13 cellular contexts compared by ENCODE assay signal in the genomic region with DNA sequence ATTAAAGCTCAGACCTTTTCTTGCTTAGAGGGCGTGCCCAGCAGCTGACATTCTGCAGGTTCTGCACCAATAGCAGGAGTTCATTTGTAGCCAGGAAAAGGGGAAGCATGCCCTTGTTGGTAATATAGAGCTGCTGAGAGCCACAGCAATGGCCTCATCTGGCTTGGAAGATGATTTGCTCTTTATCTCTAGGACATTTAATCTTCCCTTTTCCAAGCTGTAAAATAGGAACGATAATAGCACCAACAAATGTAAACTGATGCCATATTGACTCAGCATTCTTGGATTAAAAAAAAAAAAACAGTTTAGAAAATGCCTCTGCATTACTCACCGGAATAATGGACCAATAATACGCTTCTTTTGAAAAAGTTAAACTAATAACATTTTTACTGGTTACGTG.
DNase-seq lines count a peak whose midpoint lies in the region; ATAC-seq, FAIRE-seq and TF ChIP-seq lines count a peak whose summit lies in the region.
"Had no signal": no experiment of that assay in that cellular context is flagged by ENCODE, and none has a peak within 500 bp of the region (broad histone marks: within the 10 kb centered on the region; RNA-seq: fewer than 3 reads in every experiment).

No MANE protein-coding gene starts in this region.

- H3K9me3 ChIP-seq in astrocyte (ENCODE audit: insufficient read depth, low read depth, low read length), result no peaks in the 10 kb centered on the region
- H3K9me3 ChIP-seq in osteoblast (ENCODE audit: low read depth, low read length), result no peaks in the 10 kb centered on the region
- no peaks in the 10 kb centered on the region for H3K9me3 ChIP-seq in naive thymus-derived CD4-positive, alpha-beta T cell (ENCODE audit: control insufficient read depth in 2 of 3, low read length in 3 of 3)
- no peaks in the 10 kb centered on the region for H3K9me3 ChIP-seq in esophagus squamous epithelium

- H3K4me3 Mint-ChIP-seq in HFFc6 (peak overlapping the region; percentile 31), astrocyte (ENCODE audit: unreplicated experiment) (no peak overlapping the region)
- H3K4me3 Mint-ChIP-seq in naive thymus-derived CD4-positive, alpha-beta T cell, result no peak overlapping the region

- H3K9ac ChIP-seq in astrocyte (ENCODE audit: low read length), result no peak overlapping the region

- H3K27ac Mint-ChIP-seq in HFFc6, result peak overlapping the region; percentile 76
- H3K27ac Mint-ChIP-seq in astrocyte (ENCODE audit: unreplicated experiment), result no peak overlapping the region
- no peak overlapping the region for H3K27ac Mint-ChIP-seq in naive thymus-derived CD4-positive, alpha-beta T cell

- CTCF ChIA-PET in naive thymus-derived CD4-positive, alpha-beta T cell (lab: Charles Lee), result interaction anchor here (0.6 to 1.4 kb wide), 4 partner anchors 11 to 734 kb away, joined by 3 to 6 read pairs (median 4); no protein-coding TSS in a partner anchor

- no peak for FAIRE-seq in astrocyte (lab: Jason Lieb, UNC)

- H3K27me3 Mint-ChIP-seq in HFFc6 (ENCODE audit: insufficient read depth) (peaks cover 3% of the 10 kb centered on the region; the same call in 1 of the 2 replicates), astrocyte (ENCODE audit: low read depth, unreplicated experiment) (peaks cover 2% of the 10 kb centered on the region)
- H3K27me3 Mint-ChIP-seq in naive thymus-derived CD4-positive, alpha-beta T cell, result peaks cover 0 to 4% (median 0%) of the 10 kb centered on the region in 5 donors

- POLR2A ChIA-PET in naive thymus-derived CD4-positive, alpha-beta T cell (lab: Charles Lee), result interaction anchor here (0.7 kb wide), 1 partner anchor 509 kb away, joined by 3 read pairs; no protein-coding TSS in a partner anchor

- H3K4me3 ChIP-seq in astrocyte (ENCODE audit: insufficient read depth, low read depth, low read length) (no peak overlapping the region), osteoblast (ENCODE audit: insufficient read depth, low read length) (no peak overlapping the region), esophagus squamous epithelium (no peak overlapping the region)
- H3K4me3 ChIP-seq in naive thymus-derived CD4-positive, alpha-beta T cell (ENCODE audit: low read length), result no peak overlapping the region
- H3K4me3 ChIP-seq: SK-N-MC, skin epidermis had no signal

- H3K9me3 Mint-ChIP-seq in HFFc6, result no peaks in the 10 kb centered on the region
- no peaks in the 10 kb centered on the region for H3K9me3 Mint-ChIP-seq in astrocyte (ENCODE audit: unreplicated experiment)
- no peaks in the 10 kb centered on the region for H3K9me3 Mint-ChIP-seq in naive thymus-derived CD4-positive, alpha-beta T cell

- H3K27me3 ChIP-seq in astrocyte (ENCODE audit: insufficient read depth, low read length) (no peaks in the 10 kb centered on the region), osteoblast (ENCODE audit: insufficient read depth, low read length) (no peaks in the 10 kb centered on the region), esophagus squamous epithelium (no peaks in the 10 kb centered on the region)
- H3K27me3 ChIP-seq in naive thymus-derived CD4-positive, alpha-beta T cell (ENCODE audit: control insufficient read depth in 2 of 2, insufficient read depth in 2 of 2, low read length in 2 of 2), result no peaks in the 10 kb centered on the region

- no peak overlapping the region for H2AFZ ChIP-seq in astrocyte (ENCODE audit: low read depth, low read length)
- H2AFZ ChIP-seq in osteoblast (ENCODE audit: low read length), result peak overlapping the region; percentile 44

- DNase-seq in HFFc6, result peak; percentile 76
- peak; percentile 17 for DNase-seq in NCI-H2227 treated with DMSO at 0.1 percent for 48 hours (lab: John Stamatoyannopoulos, UW)
- peak; percentile 48 for DNase-seq in astrocyte (ENCODE audit: low read depth)
- peak; percentile 62 for DNase-seq in osteoblast (ENCODE audit: insufficient read length, low spot score, missing footprints)
- no peak for DNase-seq in NCI-H345 treated with DMSO at 0.1 percent for 48 hours (lab: John Stamatoyannopoulos, UW; ENCODE audit: unreplicated experiment)
- no peak for DNase-seq in naive thymus-derived CD4-positive, alpha-beta T cell
- DNase-seq in esophagus squamous epithelium (lab: John Stamatoyannopoulos, UW), result no peak
- DNase-seq: DMS79, NCI-H187 had no signal

- H3K4me1 ChIP-seq in astrocyte (ENCODE audit: insufficient read depth, low read length), result no peaks in the 10 kb centered on the region
- H3K4me1 ChIP-seq in osteoblast (ENCODE audit: insufficient read depth, low read length), result peaks cover 16% of the 10 kb centered on the region
- no peaks in the 10 kb centered on the region for H3K4me1 ChIP-seq in naive thymus-derived CD4-positive, alpha-beta T cell (ENCODE audit: control insufficient read depth in 2 of 2, insufficient read depth in 2 of 2, low read length in 2 of 2)
- H3K4me1 ChIP-seq in esophagus squamous epithelium, result no peaks in the 10 kb centered on the region

- ATAC-seq in HG03378 (IDR thresholded peaks at IDR 0.05; ENCODE audit: unreplicated experiment), result no peak
- no peak for ATAC-seq in naive thymus-derived CD4-positive, alpha-beta T cell
- ATAC-seq: esophagus mucosa had no signal

- H3K27ac ChIP-seq in astrocyte (ENCODE audit: low read depth, low read length), result no peak overlapping the region
- peak overlapping the region; percentile 77 for H3K27ac ChIP-seq in osteoblast (ENCODE audit: low read depth, low read length)
- no peak overlapping the region for H3K27ac ChIP-seq in naive thymus-derived CD4-positive, alpha-beta T cell (ENCODE audit: low read depth, low read length)
- H3K27ac ChIP-seq in esophagus squamous epithelium, result no peak overlapping the region
- H3K27ac ChIP-seq: SK-N-MC, skin epidermis had no signal

- TF ChIP-seq POLR2A in esophagus squamous epithelium (IDR thresholded peaks at IDR 0.05), result no peak

- H3K79me2 ChIP-seq in astrocyte (ENCODE audit: insufficient read depth, low read length) (no peaks in the 10 kb centered on the region), osteoblast (ENCODE audit: insufficient read depth, low read length) (no peaks in the 10 kb centered on the region)

- H3K4me2 ChIP-seq in astrocyte (ENCODE audit: low read length), result peak overlapping the region; percentile 40
- H3K4me2 ChIP-seq in osteoblast (ENCODE audit: insufficient read depth, low read length), result peak overlapping the region; percentile 33

- TF ChIP-seq CTCF in HFFc6 (IDR thresholded peaks at IDR 0.05) (no peak), astrocyte (IDR thresholded peaks at IDR 0.05; ENCODE audit: insufficient read depth, low read depth, low read length) (no peak), osteoblast (IDR thresholded peaks at IDR 0.05; ENCODE audit: extremely low read depth, low read depth, low read length) (no peak), esophagus squamous epithelium (IDR thresholded peaks at IDR 0.05) (no peak)

- intact Hi-C loops in naive thymus-derived CD4-positive, alpha-beta T cell (cut with micrococcal nuclease), result no loop called here
- intact Hi-C loops in esophagus squamous epithelium (cut with DNase I), result no loop called here

- H3K36me3 ChIP-seq in astrocyte (ENCODE audit: insufficient read depth, low read length) (no peaks in the 10 kb centered on the region), osteoblast (ENCODE audit: insufficient read depth, low read length) (no peaks in the 10 kb centered on the region), esophagus squamous epithelium (no peaks in the 10 kb centered on the region)
- no peaks in the 10 kb centered on the region for H3K36me3 ChIP-seq in naive thymus-derived CD4-positive, alpha-beta T cell (ENCODE audit: control insufficient read depth in 2 of 3, insufficient read depth in 3 of 3, low read length in 3 of 3)

- H3K4me1 Mint-ChIP-seq in HFFc6 (ENCODE audit: low read depth), result peaks cover 21% of the 10 kb centered on the region
- no peaks in the 10 kb centered on the region for H3K4me1 Mint-ChIP-seq in astrocyte (ENCODE audit: low read depth, unreplicated experiment)
- peaks cover 0 to 6% (median 0%) of the 10 kb centered on the region in 7 donors for H3K4me1 Mint-ChIP-seq in naive thymus-derived CD4-positive, alpha-beta T cell

- H3K36me3 Mint-ChIP-seq in HFFc6 (ENCODE audit: low read depth) (no peaks in the 10 kb centered on the region), astrocyte (ENCODE audit: low read depth, unreplicated experiment) (peaks cover 2% of the 10 kb centered on the region)
- no peaks in the 10 kb centered on the region for H3K36me3 Mint-ChIP-seq in naive thymus-derived CD4-positive, alpha-beta T cell

- WGBS in esophagus squamous epithelium, 2 donors, result 62 to 64% methylated on average over 5 of the region's 5 CpGs

- H4K20me1 ChIP-seq in astrocyte (ENCODE audit: insufficient read depth, low read length), result no peaks in the 10 kb centered on the region
- no peaks in the 10 kb centered on the region for H4K20me1 ChIP-seq in osteoblast (ENCODE audit: insufficient read depth, low read length)

Comparison
In these comparisons a context has a peak if more than half of its experiments do, and no peak if none do; other contexts are left out.
1. DNase-seq: peak in HFFc6 (single experiment), NCI-H2227 treated with DMSO at 0.1 percent for 48 hours (single experiment), astrocyte (single experiment) and osteoblast (single experiment); none in NCI-H345 treated with DMSO at 0.1 percent for 48 hours (single experiment), naive thymus-derived CD4-positive, alpha-beta T cell (0 of 9) and esophagus squamous epithelium (single experiment).